3 cellular contexts compared by ENCODE assay signal in genomic region chr10:36788152-36788551, GRCh38.
TF ChIP-seq lines count a peak whose summit lies in the region.

No MANE protein-coding gene starts in this region.

TF ChIP-seq in HepG2, 621 proteins besides CTCF, POLR2A, EP300 and RAD21:
- TF ChIP-seq KIAA2018 (CRISPR knock-in tag; IDR thresholded peaks at IDR 0.05; ENCODE audit: borderline replicate concordance) (no peak), MAFK (conservative IDR thresholded peaks at IDR 0.05 in 1 of 2, IDR thresholded peaks at IDR 0.05 in 1 of 2; ENCODE audit: low read length in 2 of 2) (peak; percentile 40 to 73; a peak in 3 of 4 replicates), MAFF (IDR thresholded peaks at IDR 0.05; ENCODE audit: low read depth, low read length) (peak; percentile 68)

TF ChIP-seq in IMR-90, 13 proteins besides CTCF, POLR2A, EP300 and RAD21:
- no peak for TF ChIP-seq CEBPB (IDR thresholded peaks at IDR 0.05; ENCODE audit: low read depth, low read length)
- no peak for TF ChIP-seq CHD1 (IDR thresholded peaks at IDR 0.05; ENCODE audit: low read depth, low read length)
- TF ChIP-seq SMC3 (IDR thresholded peaks at IDR 0.05; ENCODE audit: low read depth, low read length): no peak
- TF ChIP-seq MAFK (IDR thresholded peaks at IDR 0.05; ENCODE audit: low read depth, low read length): peak; percentile 71
TF ChIP-seq in IMR-90: peak in this region for 1.

TF ChIP-seq in K562, 482 proteins besides CTCF, POLR2A, EP300 and RAD21:
- TF ChIP-seq SP2 (IDR thresholded peaks at IDR 0.05; ENCODE audit: extremely low read depth, low read depth, low read length, poor library complexity, severe bottlenecking) (no peak), C11orf30 (IDR thresholded peaks at IDR 0.05; ENCODE audit: low read depth) (peak; percentile 22; the same call in 1 of the 2 replicates), ZNF253 (CRISPR knock-in tag; conservative IDR thresholded peaks at IDR 0.05) (no peak), KLF1 (tag; IDR thresholded peaks at IDR 0.05) (no peak), SMARCE1 (IDR thresholded peaks at IDR 0.05) (no peak), PCBP1 (IDR thresholded peaks at IDR 0.05; ENCODE audit: low read depth, low read length, poor library complexity, severe bottlenecking) (no peak), KDM4B (IDR thresholded peaks at IDR 0.05; ENCODE audit: borderline replicate concordance in 2 of 2, low read depth in 1 of 2) (no peak), TGIF2 (CRISPR knock-in tag; IDR thresholded peaks at IDR 0.05) (no peak), SMARCA5 (IDR thresholded peaks at IDR 0.05) (no peak), NKRF (IDR thresholded peaks at IDR 0.05; ENCODE audit: borderline replicate concordance) (no peak), MAFG (tag; conservative IDR thresholded peaks at IDR 0.05) (0 out of 2 replicates have a peak, but pooled peaks have one; percentile 21), GATAD2A (IDR thresholded peaks at IDR 0.05) (no peak), MTA3 (IDR thresholded peaks at IDR 0.05; ENCODE audit: borderline replicate concordance) (no peak), ZNF316 (IDR thresholded peaks at IDR 0.05) (peak; percentile 56; the same call in 1 of the 2 replicates), ZC3H11A (IDR thresholded peaks at IDR 0.05; ENCODE audit: low read depth, low read length) (no peak), FOXJ3 (CRISPR knock-in tag; IDR thresholded peaks at IDR 0.05) (no peak), MCM2 (IDR thresholded peaks at IDR 0.05; ENCODE audit: low read depth) (no peak), ZBTB5 (IDR thresholded peaks at IDR 0.05) (no peak), ZNF140 (CRISPR knock-in tag; IDR thresholded peaks at IDR 0.05) (no peak), ZNF133 (CRISPR knock-in tag; IDR thresholded peaks at IDR 0.05) (no peak), SMARCB1 (IDR thresholded peaks at IDR 0.05; ENCODE audit: insufficient read length, low read depth) (no peak), ZBTB17 (CRISPR knock-in tag; IDR thresholded peaks at IDR 0.05) (no peak)
TF ChIP-seq in K562: peak in this region for 3.
